In genomic region chr6:42140756-42141602, GRCh38 we compare ENCODE assay signal across 1 cellular context.
TF ChIP-seq lines count a peak whose summit lies in the region.

No MANE protein-coding gene starts in this region.

TF ChIP-seq in HepG2, 621 proteins besides CTCF, POLR2A, EP300 and RAD21 (continued from another document):
- TF ChIP-seq ATF3 (CRISPR knock-in tag; IDR thresholded peaks at IDR 0.05) (no peak), SRF (IDR thresholded peaks at IDR 0.05; ENCODE audit: low read depth, low read length) (no peak), ZNF501 (CRISPR knock-in tag; IDR thresholded peaks at IDR 0.05) (peak; percentile 38; the same call in 1 of the 2 replicates), GLI4 (CRISPR knock-in tag; IDR thresholded peaks at IDR 0.05; ENCODE audit: borderline replicate concordance) (0 out of 2 replicates have a peak, but pooled peaks have one; percentile 26), SMARCE1 (IDR thresholded peaks at IDR 0.05; ENCODE audit: borderline replicate concordance) (no peak), USF2 (IDR thresholded peaks at IDR 0.05; ENCODE audit: low read depth, low read length) (no peak), USF2 (CRISPR knock-in tag; IDR thresholded peaks at IDR 0.05; ENCODE audit: borderline replicate concordance) (no peak), ZNF253 (CRISPR knock-in tag; IDR thresholded peaks at IDR 0.05; ENCODE audit: borderline replicate concordance) (no peak), ZNF569 (CRISPR knock-in tag; IDR thresholded peaks at IDR 0.05; ENCODE audit: borderline replicate concordance) (no peak)
- TF ChIP-seq, protein P1, sequence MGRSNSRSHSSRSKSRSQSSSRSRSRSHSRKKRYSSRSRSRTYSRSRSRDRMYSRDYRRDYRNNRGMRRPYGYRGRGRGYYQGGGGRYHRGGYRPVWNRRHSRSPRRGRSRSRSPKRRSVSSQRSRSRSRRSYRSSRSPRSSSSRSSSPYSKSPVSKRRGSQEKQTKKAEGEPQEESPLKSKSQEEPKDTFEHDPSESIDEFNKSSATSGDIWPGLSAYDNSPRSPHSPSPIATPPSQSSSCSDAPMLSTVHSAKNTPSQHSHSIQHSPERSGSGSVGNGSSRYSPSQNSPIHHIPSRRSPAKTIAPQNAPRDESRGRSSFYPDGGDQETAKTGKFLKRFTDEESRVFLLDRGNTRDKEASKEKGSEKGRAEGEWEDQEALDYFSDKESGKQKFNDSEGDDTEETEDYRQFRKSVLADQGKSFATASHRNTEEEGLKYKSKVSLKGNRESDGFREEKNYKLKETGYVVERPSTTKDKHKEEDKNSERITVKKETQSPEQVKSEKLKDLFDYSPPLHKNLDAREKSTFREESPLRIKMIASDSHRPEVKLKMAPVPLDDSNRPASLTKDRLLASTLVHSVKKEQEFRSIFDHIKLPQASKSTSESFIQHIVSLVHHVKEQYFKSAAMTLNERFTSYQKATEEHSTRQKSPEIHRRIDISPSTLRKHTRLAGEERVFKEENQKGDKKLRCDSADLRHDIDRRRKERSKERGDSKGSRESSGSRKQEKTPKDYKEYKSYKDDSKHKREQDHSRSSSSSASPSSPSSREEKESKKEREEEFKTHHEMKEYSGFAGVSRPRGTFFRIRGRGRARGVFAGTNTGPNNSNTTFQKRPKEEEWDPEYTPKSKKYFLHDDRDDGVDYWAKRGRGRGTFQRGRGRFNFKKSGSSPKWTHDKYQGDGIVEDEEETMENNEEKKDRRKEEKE (IDR thresholded peaks at IDR 0.05), result no peak
TF ChIP-seq in HepG2: peak in this region for 13.
